26 cellular contexts compared by ENCODE assay signal in the genomic region with DNA sequence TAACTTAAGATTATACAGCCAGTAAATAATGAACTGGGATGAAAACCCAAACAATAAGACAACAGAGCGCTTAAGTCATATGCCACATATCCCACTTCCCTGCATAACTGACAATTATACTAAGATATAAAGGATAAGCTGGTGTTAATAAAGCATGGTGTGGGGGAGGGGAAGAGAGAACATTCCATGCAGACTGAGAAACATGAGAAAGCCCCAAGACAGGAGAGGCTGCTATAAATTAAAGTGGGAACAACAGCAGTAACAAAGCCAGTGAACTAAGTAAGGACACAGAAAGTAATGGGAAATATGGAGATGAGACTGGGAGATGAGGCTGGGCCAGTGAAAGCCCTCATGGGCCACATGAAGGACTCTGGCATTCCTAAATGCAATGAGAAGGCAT. TPM values are rescaled to one million over a fixed set of nuclear protein-coding genes. Genes with fewer than 3 reads are reported as not detected.
DNase-seq lines count a peak whose midpoint lies in the region; ATAC-seq, FAIRE-seq and TF ChIP-seq lines count a peak whose summit lies in the region.
"Had no signal": no experiment of that assay in that cellular context is flagged by ENCODE, and none has a peak within 500 bp of the region (broad histone marks: within the 10 kb centered on the region; RNA-seq: fewer than 3 reads in every experiment).

No MANE protein-coding gene starts in this region.

- H3K23ac ChIP-seq in H1 (ENCODE audit: insufficient read length), result no peak overlapping the region

- no peaks in the 10 kb centered on the region for H3K36me3 Mint-ChIP-seq in Caco-2 (ENCODE audit: insufficient read depth, unreplicated experiment)
- no peaks in the 10 kb centered on the region for H3K36me3 Mint-ChIP-seq in IgD-negative memory B cell

- H3K4me2 ChIP-seq in H1 (ENCODE audit: insufficient read depth in 1 of 2, low read depth in 2 of 2, low read length in 2 of 2) (0 out of 4 replicates have a peak overlapping the region, but pooled peaks of 1 of the 2 experiments have one; percentile 14), parathyroid adenoma (ENCODE audit: low read length) (no peak overlapping the region)

- H4K91ac ChIP-seq in H1 (replicated peaks; ENCODE audit: insufficient read length, low read length), result no peak overlapping the region

- no peaks in the 10 kb centered on the region for H4K20me1 ChIP-seq in H1 (replicated peaks in 1 of 2; ENCODE audit: control insufficient read depth in 1 of 2, insufficient read depth in 2 of 2, low read length in 2 of 2)

- H3K27ac ChIP-seq in H1 (ENCODE audit: low read depth, low read length) (no peak overlapping the region), parathyroid adenoma (no peak overlapping the region)
- H3K27ac ChIP-seq: foreskin keratinocyte had no signal

- no peak overlapping the region for H4K5ac ChIP-seq in H1 (ENCODE audit: insufficient read length, low read depth, low read length)

- no peak overlapping the region for H2AK5ac ChIP-seq in H1 (ENCODE audit: low read depth, low read length)

- no peak overlapping the region for H2BK15ac ChIP-seq in H1 (ENCODE audit: low read length)

- H3K9ac ChIP-seq in H1 (replicated peaks in 1 of 4; ENCODE audit: extremely low read depth in 1 of 4, low read depth in 3 of 4, low read length in 3 of 4), result no peak overlapping the region
- no peak overlapping the region for H3K9ac ChIP-seq in parathyroid adenoma

- H2AFZ ChIP-seq in H1 (ENCODE audit: low read length) (peak overlapping the region; percentile 57; the same call in 1 of the 2 replicates), parathyroid adenoma (peak overlapping the region; percentile 5)

- no peak overlapping the region for H3K4me3 ChIP-seq in Caco-2 (ENCODE audit: low read depth, low read length)
- H3K4me3 ChIP-seq in H1 (ENCODE audit: extremely low read depth in 1 of 4, insufficient read depth in 2 of 4, low read depth in 3 of 4, low read length in 4 of 4), result no peak overlapping the region
- no peak overlapping the region for H3K4me3 ChIP-seq in parathyroid adenoma (ENCODE audit: low read depth, low read length)

- TF ChIP-seq POLR2A in H1 (IDR thresholded peaks at IDR 0.05; ENCODE audit: control extremely low read depth in 1 of 2, low read depth in 2 of 2, low read length in 2 of 2), result no peak

- H3K14ac ChIP-seq in H1 (ENCODE audit: insufficient read length), result no peak overlapping the region

- H3K9me3 ChIP-seq in Caco-2 (no peaks in the 10 kb centered on the region), H1 (ENCODE audit: insufficient read depth in 2 of 2, low read depth in 1 of 2, low read length in 1 of 2) (no peaks in the 10 kb centered on the region), parathyroid adenoma (ENCODE audit: control insufficient read depth, low read length) (no peaks in the 10 kb centered on the region)

- H2BK5ac ChIP-seq in H1 (ENCODE audit: low read depth, low read length), result no peak overlapping the region

- H3K27me3 Mint-ChIP-seq in Caco-2 (ENCODE audit: insufficient read depth, unreplicated experiment) (no peaks in the 10 kb centered on the region), IgD-negative memory B cell (peaks cover 2% of the 10 kb centered on the region)
- H3K27me3 Mint-ChIP-seq: activated CD4-positive, alpha-beta T cell treated with anti-CD3 and anti-CD28 coated beads, Interleukin-2, amount 10 ng/mL, durations not matched to agents 7 days and 5 days; activated CD8-positive, alpha-beta memory T cell treated with anti-CD3 and anti-CD28 coated beads, Interleukin-2, amount 10 ng/mL, durations not matched to agents 7 days and 5 days; activated naive CD8-positive, alpha-beta T cell had no signal

- H3K4me1 ChIP-seq in Caco-2 (peaks cover 45% of the 10 kb centered on the region), H1 (replicated peaks in 1 of 4; ENCODE audit: control insufficient read depth in 3 of 4, insufficient read depth in 4 of 4, low read length in 3 of 4) (peaks cover 0 to 5% (median 3%) of the 10 kb centered on the region in 4 experiments; a peak in 4 of 7 replicates), parathyroid adenoma (peaks cover 18% of the 10 kb centered on the region)

- H3K56ac ChIP-seq in H1 (replicated peaks; ENCODE audit: insufficient read length, low read depth, low read length), result no peak overlapping the region

- no peak overlapping the region for H2BK120ac ChIP-seq in H1 (replicated peaks; ENCODE audit: low read depth, low read length)

- intact Hi-C loops in Caco-2 (cut with micrococcal nuclease; ENCODE audit: unreplicated experiment), result no loop called here

- H2BK20ac ChIP-seq in H1 (ENCODE audit: low read length), result no peak overlapping the region

- WGBS in H1 (ENCODE audit: extremely low coverage in 1 of 2, insufficient coverage in 1 of 2, insufficient read length in 1 of 2, insufficient replicate concordance in 2 of 2, low coverage in 1 of 2, low lambda C conversion rate in 2 of 2, missing lambda C conversion rate in 1 of 2), 2 experiments, result 80% methylated on average over 1 of the region's 1 CpG; no CpG with 5 or more reads in 1 of the 2 experiments

- H3K4ac ChIP-seq in H1 (replicated peaks; ENCODE audit: insufficient read length, low read depth, low read length), result no peak overlapping the region

- no peaks in the 10 kb centered on the region for H3K79me2 ChIP-seq in H1 (ENCODE audit: control insufficient read depth in 1 of 2, insufficient read depth in 2 of 2, low read length in 2 of 2)
- peaks cover 53% of the 10 kb centered on the region for H3K79me2 ChIP-seq in parathyroid adenoma

- H3K18ac ChIP-seq in H1 (ENCODE audit: extremely low read depth, low read length), result no peak overlapping the region

- DNase-seq in Caco-2 (no peak), H1 (ENCODE audit: low read depth in 1 of 2, low spot score in 2 of 2) (no peak), NCI-H1105 (lab: John Stamatoyannopoulos, UW) (no peak), foreskin melanocyte (no peak), NK-92 (lab: John Stamatoyannopoulos, UW; ENCODE audit: unreplicated experiment) (no peak)
- DNase-seq: ACHN; activated CD4-positive, alpha-beta T cell treated with anti-CD3 and anti-CD28 coated beads, Interleukin-2, amount 10 ng/mL, durations not matched to agents 7 days and 5 days; activated CD8-positive, alpha-beta memory T cell treated with anti-CD3 and anti-CD28 coated beads, Interleukin-2, amount 10 ng/mL, durations not matched to agents 7 days and 5 days; C1 segment of cervical spinal cord; Calu3; cerebellar nuclear complex; foreskin keratinocyte; IMR-90; mammary epithelial cell; NCI-H146; right cardiac atrium; SIG-M5 had no signal

- peak overlapping the region; percentile 43 for H3K27ac Mint-ChIP-seq in Caco-2 (ENCODE audit: unreplicated experiment)
- H3K27ac Mint-ChIP-seq in IgD-negative memory B cell, result peak overlapping the region in 2 of 3 donors; percentile 21 to 31
- H3K27ac Mint-ChIP-seq: activated CD4-positive, alpha-beta T cell treated with anti-CD3 and anti-CD28 coated beads, Interleukin-2, amount 10 ng/mL, durations not matched to agents 7 days and 5 days; activated CD8-positive, alpha-beta memory T cell treated with anti-CD3 and anti-CD28 coated beads, Interleukin-2, amount 10 ng/mL, durations not matched to agents 7 days and 5 days; activated T-helper 1 cell treated with anti-CD3 and anti-CD28 coated beads, Interleukin-12 subunit alpha, Interleukin-12 subunit beta, Interleukin-2, Interleukin-4 antibody, amounts not matched to agents 30 ng/mL and 10 ng/mL and 1 ng/mL, durations not matched to agents 14 hours and 24 hours and 36 hours; T-helper 1 cell treated with Interleukin-12 subunit alpha and Interleukin-12 subunit beta and Interleukin-4 antibody, amounts not matched to agents 30 μg/mL and 1 μg/mL, for 36 hours had no signal

- no peak for TF ChIP-seq CTCF in Caco-2 (IDR thresholded peaks at IDR 0.05; ENCODE audit: insufficient read depth in 1 of 2, low read depth in 1 of 2, low read length in 1 of 2, severe bottlenecking in 1 of 2, unreplicated experiment in 1 of 2)
- TF ChIP-seq CTCF in H1 (IDR thresholded peaks at IDR 0.05; ENCODE audit: control extremely low read depth in 1 of 3, insufficient read depth in 1 of 3, low read depth in 1 of 3, low read length in 3 of 3), result no peak
- TF ChIP-seq CTCF in parathyroid adenoma (IDR thresholded peaks at IDR 0.05), result no peak

- no peak overlapping the region for H4K8ac ChIP-seq in H1 (ENCODE audit: extremely low read depth, insufficient read depth, low read length)

- no peak for ATAC-seq in GM18517 (IDR thresholded peaks at IDR 0.05; ENCODE audit: unreplicated experiment)
- ATAC-seq: activated CD8-positive, alpha-beta memory T cell treated with anti-CD3 and anti-CD28 coated beads, Interleukin-2, amount 10 ng/mL, durations not matched to agents 7 days and 5 days; foreskin keratinocyte; right cardiac atrium had no signal

- H2BK12ac ChIP-seq in H1 (ENCODE audit: low read depth, low read length), result no peak overlapping the region

- H3K9me3 Mint-ChIP-seq in Caco-2 (ENCODE audit: unreplicated experiment) (peaks cover 9% of the 10 kb centered on the region), IgD-negative memory B cell (peaks cover 3% of the 10 kb centered on the region in 3 donors)
- H3K9me3 Mint-ChIP-seq: activated CD4-positive, alpha-beta T cell treated with anti-CD3 and anti-CD28 coated beads, Interleukin-2, amount 10 ng/mL, durations not matched to agents 7 days and 5 days; activated T-helper 1 cell treated with anti-CD3 and anti-CD28 coated beads, Interleukin-12 subunit alpha, Interleukin-12 subunit beta, Interleukin-2, Interleukin-4 antibody, amounts not matched to agents 30 ng/mL and 10 ng/mL and 1 ng/mL, durations not matched to agents 14 hours and 24 hours and 36 hours; T-helper 1 cell treated with Interleukin-12 subunit alpha and Interleukin-12 subunit beta and Interleukin-4 antibody, amounts not matched to agents 30 μg/mL and 1 μg/mL, for 36 hours had no signal

- H3K4me3 Mint-ChIP-seq in Caco-2 (ENCODE audit: unreplicated experiment) (no peak overlapping the region), IgD-negative memory B cell (peak overlapping the region in 1 of 4 donors; percentile 5)
- H3K4me3 Mint-ChIP-seq: activated CD4-positive, alpha-beta T cell treated with anti-CD3 and anti-CD28 coated beads, Interleukin-2, amount 10 ng/mL, durations not matched to agents 7 days and 5 days; activated CD8-positive, alpha-beta memory T cell treated with anti-CD3 and anti-CD28 coated beads, Interleukin-2, amount 10 ng/mL, durations not matched to agents 7 days and 5 days; activated naive CD8-positive, alpha-beta T cell; activated T-helper 1 cell treated with anti-CD3 and anti-CD28 coated beads, Interleukin-12 subunit alpha, Interleukin-12 subunit beta, Interleukin-2, Interleukin-4 antibody, amounts not matched to agents 30 ng/mL and 10 ng/mL and 1 ng/mL, durations not matched to agents 14 hours and 24 hours and 36 hours; T-helper 1 cell treated with Interleukin-12 subunit alpha and Interleukin-12 subunit beta and Interleukin-4 antibody, amounts not matched to agents 30 μg/mL and 1 μg/mL, for 36 hours had no signal

- POLR2A ChIA-PET in Caco-2 (lab: Charles Lee) (no interaction called here), H1 (lab: Charles Lee; ENCODE audit: partially characterized antibody) (no interaction called here)

- peaks cover 39% of the 10 kb centered on the region for H3K4me1 Mint-ChIP-seq in Caco-2 (ENCODE audit: low read depth, unreplicated experiment)
- H3K4me1 Mint-ChIP-seq in IgD-negative memory B cell, result peaks cover 8 to 32% (median 28%) of the 10 kb centered on the region in 3 donors

- no peaks in the 10 kb centered on the region for H3K27me3 ChIP-seq in Caco-2 (replicated peaks; ENCODE audit: control insufficient read depth, insufficient read depth, low read length)
- no peaks in the 10 kb centered on the region for H3K27me3 ChIP-seq in H1 (replicated peaks in 1 of 4; ENCODE audit: control insufficient read depth in 3 of 4, extremely low read depth in 1 of 4, insufficient read depth in 3 of 4, low read length in 3 of 4)
- H3K27me3 ChIP-seq in parathyroid adenoma (ENCODE audit: control insufficient read depth, insufficient read depth, low read length), result no peaks in the 10 kb centered on the region
- H3K27me3 ChIP-seq: foreskin keratinocyte had no signal

- no TSS peak for BruUV-seq in Caco-2 (replicated peaks; lab: Mats Ljungman, UMichigan)

- H3K36me3 ChIP-seq in Caco-2 (ENCODE audit: control insufficient read depth, insufficient read depth, low read length) (no peaks in the 10 kb centered on the region), H1 (ENCODE audit: control insufficient read depth in 2 of 4, insufficient read depth in 4 of 4, low read length in 3 of 4) (no peaks in the 10 kb centered on the region), parathyroid adenoma (ENCODE audit: control insufficient read depth, insufficient read depth, low read length) (no peaks in the 10 kb centered on the region)

- H3K79me1 ChIP-seq in H1 (ENCODE audit: low read depth, low read length), result no peaks in the 10 kb centered on the region

- CTCF ChIA-PET in Caco-2 (lab: Charles Lee) (no interaction called here), H1 (lab: Charles Lee; ENCODE audit: partially characterized antibody) (interaction anchor here (0.7 to 1.6 kb wide), 2 partner anchors 14 to 29 kb away, joined by 3 read pairs; no protein-coding TSS in a partner anchor)

- peak; percentile 48 for FAIRE-seq in H1 (lab: Jason Lieb, UNC)
- FAIRE-seq: astrocyte, H54, urothelium cell line had no signal

- no peak for TF ChIP-seq EP300 in H1 (IDR thresholded peaks at IDR 0.05; ENCODE audit: borderline replicate concordance in 1 of 2, low read depth in 2 of 2, low read length in 2 of 2)

- no peaks in the 10 kb centered on the region; the same call in 1 of the 2 replicates for H3K23me2 ChIP-seq in H1 (ENCODE audit: low read depth, low read length)

- TF ChIP-seq RAD21 in H1 (IDR thresholded peaks at IDR 0.05 in 1 of 2, conservative IDR thresholded peaks at IDR 0.05 in 1 of 2; ENCODE audit: low read depth in 2 of 2, low read length in 2 of 2), result no peak

RNA-seq across cellular contexts. Expression of gene SESN1, which starts 41.4 kb away (rescaled TPM):
- 21.9 and 25.3 TPM in 2 replicates for total RNA-seq in Caco-2 (2022)
- polyA plus RNA-seq in IgD-negative memory B cell (11.1 TPM), H1 (2011; rRNA removed) (9.1 and 12.8 TPM in 2 replicates)
- 15.0 and 15.6 TPM in 2 replicates for total RNA-seq in H1 (2021; fragmentation: NEBNext Ultra II Directional; extraction: Animal tissue kit (Norgen Biotek cat#: 25700))
- 17.0 TPM for polyA plus RNA-seq in H1 (2011; cell fraction: cytosol; rRNA removed)
- 8.4 TPM for polyA plus RNA-seq in H1 (2011; cell fraction: nucleus; rRNA removed)
- polyA plus RNA-seq in H1 (2012, experiment 1 of 2), result 14.5 to 23.2 TPM (median 17.1 TPM) in 4 replicates
- polyA plus RNA-seq in H1 (2012, experiment 2 of 2), result 3.8 TPM
- 11.1 TPM for polyA plus RNA-seq in H1 (2013, experiment 1 of 2)
- polyA plus RNA-seq in H1 (2013, experiment 2 of 2), result 10.9 TPM
- polyA minus RNA-seq in H1 (2011; rRNA and poly(A)+ RNA removed), result 19.4 and 24.7 TPM in 2 replicates
- 19.7 TPM for polyA minus RNA-seq in H1 (2011; cell fraction: cytosol; rRNA and poly(A)+ RNA removed)
- 51.3 TPM for polyA minus RNA-seq in H1 (2011; cell fraction: nucleus; rRNA and poly(A)+ RNA removed)

RNA-seq across cellular contexts. Expression of gene CEP57L1, which starts 42.0 kb away (rescaled TPM):
- 11.0 and 12.7 TPM in 2 replicates for total RNA-seq in Caco-2 (2022)
- 4.9 TPM for polyA plus RNA-seq in IgD-negative memory B cell
- total RNA-seq in H1 (2021; fragmentation: NEBNext Ultra II Directional; extraction: Animal tissue kit (Norgen Biotek cat#: 25700)), result 11.5 and 14.3 TPM in 2 replicates
- polyA plus RNA-seq in H1 (2011; rRNA removed), result 3.6 and 3.7 TPM in 2 replicates
- 6.4 TPM for polyA plus RNA-seq in H1 (2011; cell fraction: cytosol; rRNA removed)
- polyA plus RNA-seq in H1 (2011; cell fraction: nucleus; rRNA removed), result 7.3 TPM
- polyA plus RNA-seq in H1 (2012, experiment 1 of 2), result 5.6 to 9.2 TPM (median 6.5 TPM) in 4 replicates
- polyA plus RNA-seq in H1 (2012, experiment 2 of 2), result 0.50 TPM
- 10.5 TPM for polyA plus RNA-seq in H1 (2013, experiment 1 of 2)
- 10.4 TPM for polyA plus RNA-seq in H1 (2013, experiment 2 of 2)
- 7.2 and 12.9 TPM in 2 replicates for polyA minus RNA-seq in H1 (2011; rRNA and poly(A)+ RNA removed)
- 8.4 TPM for polyA minus RNA-seq in H1 (2011; cell fraction: cytosol; rRNA and poly(A)+ RNA removed)
- 20.9 TPM for polyA minus RNA-seq in H1 (2011; cell fraction: nucleus; rRNA and poly(A)+ RNA removed)
